Comparison of ENCODE assay signal across 24 cellular contexts in genomic region chr12:29287622-29288021, GRCh38.
"Had no signal": no experiment of that assay in that cellular context is flagged by ENCODE, and none has a peak within 500 bp of the region (broad histone marks: within the 10 kb centered on the region; RNA-seq: fewer than 3 reads in every experiment).

No MANE protein-coding gene starts in this region.

- H3K27me3 ChIP-seq: esophagus squamous epithelium, left lung, ovary, sigmoid colon, spleen, tibial nerve, upper lobe of left lung had no signal

- ATAC-seq: left cardiac atrium; left lung; naive thymus-derived CD4-positive, alpha-beta T cell; psoas muscle; right cardiac atrium; stimulated activated naive B cell treated with anti-CD40 and anti-IgM and Interleukin-4, amounts not matched to agents 10 μg/mL and 1 μg/mL and 100 μg/mL, for 72 hours had no signal

- H3K27ac Mint-ChIP-seq: dendritic cell treated with granulocyte-macrophage colony-stimulating factor and Interleukin-4, amounts not matched to agents 40 ng/mL and 50 ng/mL, for 4 days; naive thymus-derived CD4-positive, alpha-beta T cell; nephron; stimulated activated naive B cell treated with anti-CD40 and anti-IgM and Interleukin-4, amounts not matched to agents 10 μg/mL and 1 μg/mL and 100 μg/mL, for 72 hours; stimulated activated naive CD8-positive, alpha-beta T cell treated with anti-CD3 and anti-CD28 coated beads, Interleukin-15, Interleukin-2, amounts not matched to agents 100 ng/mL and 50 ng/mL, for 24 hours had no signal

- H3K4me1 Mint-ChIP-seq: stimulated activated naive B cell treated with anti-CD40 and anti-IgM and Interleukin-4, amounts not matched to agents 10 μg/mL and 1 μg/mL and 100 μg/mL, for 72 hours had no signal

- H3K27me3 Mint-ChIP-seq: naive thymus-derived CD4-positive, alpha-beta T cell; stimulated activated naive B cell treated with anti-CD40 and anti-IgM and Interleukin-4, amounts not matched to agents 10 μg/mL and 1 μg/mL and 100 μg/mL, for 72 hours; stimulated activated naive CD8-positive, alpha-beta T cell treated with anti-CD3 and anti-CD28 coated beads, Interleukin-15, Interleukin-2, amounts not matched to agents 100 ng/mL and 50 ng/mL, for 24 hours had no signal

- H3K9me3 ChIP-seq: esophagus squamous epithelium, left lung, ovary, psoas muscle, sigmoid colon, thoracic aorta had no signal

- H3K4me3 ChIP-seq: esophagus squamous epithelium, left lung, ovary, psoas muscle, sigmoid colon, spleen, thoracic aorta, tibial nerve, upper lobe of left lung had no signal

- H3K27ac ChIP-seq: esophagus squamous epithelium, left lung, ovary, psoas muscle, sigmoid colon, spleen, thoracic aorta, tibial nerve, upper lobe of left lung had no signal

- DNase-seq: effector CD8-positive, alpha-beta T cell; erythroblast; esophagus squamous epithelium; foreskin melanocyte; kidney; left cardiac atrium; left lung; mesenchymal stem cell; midbrain; naive thymus-derived CD4-positive, alpha-beta T cell; occipital lobe; ovary; posterior cingulate gyrus; psoas muscle; right cardiac atrium; sigmoid colon; spleen; stimulated activated naive B cell treated with anti-CD40 and anti-IgM and Interleukin-4, amounts not matched to agents 10 μg/mL and 1 μg/mL and 100 μg/mL, for 72 hours; upper lobe of left lung had no signal

- H3K4me1 ChIP-seq: esophagus squamous epithelium, left lung, psoas muscle, sigmoid colon, tibial nerve, upper lobe of left lung had no signal

- H3K4me3 Mint-ChIP-seq: dendritic cell treated with granulocyte-macrophage colony-stimulating factor and Interleukin-4, amounts not matched to agents 40 ng/mL and 50 ng/mL, for 4 days; naive thymus-derived CD4-positive, alpha-beta T cell; nephron; stimulated activated naive B cell treated with anti-CD40 and anti-IgM and Interleukin-4, amounts not matched to agents 10 μg/mL and 1 μg/mL and 100 μg/mL, for 72 hours; stimulated activated naive CD8-positive, alpha-beta T cell treated with anti-CD3 and anti-CD28 coated beads, Interleukin-15, Interleukin-2, amounts not matched to agents 100 ng/mL and 50 ng/mL, for 24 hours had no signal

- H3K36me3 ChIP-seq: esophagus squamous epithelium, left lung, ovary, sigmoid colon, spleen, thoracic aorta, upper lobe of left lung had no signal
